In the genomic region with DNA sequence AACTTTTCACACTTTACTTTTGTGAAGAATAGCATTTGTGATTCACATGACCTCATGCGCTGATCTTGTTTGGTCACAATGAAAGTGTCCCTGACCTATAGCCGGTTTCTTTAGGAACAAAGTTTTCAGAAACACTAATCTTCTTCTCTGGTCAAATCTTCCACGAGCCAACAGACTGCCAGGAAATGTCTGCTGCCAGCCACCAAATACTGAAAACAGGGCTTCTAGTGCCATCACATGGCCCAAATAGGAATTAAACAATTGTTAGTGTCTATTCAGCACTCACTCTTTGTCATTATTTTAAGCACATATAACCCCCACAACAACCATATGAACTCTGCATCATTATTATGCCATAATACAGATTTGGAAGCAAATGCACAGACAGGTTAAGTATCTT, we compare ENCODE assay signal across 9 cellular contexts.
DNase-seq lines count a peak whose midpoint lies in the region; ATAC-seq and TF ChIP-seq lines count a peak whose summit lies in the region.
"Had no signal": no experiment of that assay in that cellular context is flagged by ENCODE, and none has a peak within 500 bp of the region (broad histone marks: within the 10 kb centered on the region; RNA-seq: fewer than 3 reads in every experiment).

No MANE protein-coding gene starts in this region.

- no peak overlapping the region for H3K18ac ChIP-seq in H9 (ENCODE audit: insufficient read length, low read depth, low read length)

- no peak overlapping the region for H3K23ac ChIP-seq in H9 (ENCODE audit: insufficient read length, low read depth, low read length)

- peak; percentile 87 for TF ChIP-seq RAD21 in liver (IDR thresholded peaks at IDR 0.05)

- H3K27me3 ChIP-seq in H9 (ENCODE audit: insufficient read depth, low read length): no peaks in the 10 kb centered on the region
- peaks cover 0 to under 1% (median 0%) of the 10 kb centered on the region in 4 donors for H3K27me3 ChIP-seq in liver (ENCODE audit: control insufficient read depth in 4 of 4, insufficient read depth in 4 of 4, low read length in 3 of 4)

- H3K14ac ChIP-seq in H9 (ENCODE audit: insufficient read depth, low read length): no peak overlapping the region

- H3K27me3 Mint-ChIP-seq in H9 (ENCODE audit: low read depth): no peaks in the 10 kb centered on the region
- no peaks in the 10 kb centered on the region for H3K27me3 Mint-ChIP-seq in activated CD4-positive, alpha-beta T cell treated with anti-CD3 and anti-CD28 coated beads, Interleukin-2, amount 10 ng/mL, durations not matched to agents 7 days and 5 days
- peaks cover 4% of the 10 kb centered on the region for H3K27me3 Mint-ChIP-seq in activated naive CD8-positive, alpha-beta T cell treated with anti-CD3 and anti-CD28 coated beads, Interleukin-2, amount 50 U/mL, for 24 hours

- no peak overlapping the region for H2BK12ac ChIP-seq in H9 (ENCODE audit: insufficient read length, low read depth, low read length)

- H3K79me1 ChIP-seq in H9 (ENCODE audit: insufficient read depth, low read depth, low read length, poor library complexity, severe bottlenecking): no peaks in the 10 kb centered on the region

- H2AK5ac ChIP-seq in H9 (ENCODE audit: insufficient read length, low read length): no peak overlapping the region

- no peak for ATAC-seq in activated naive CD8-positive, alpha-beta T cell treated with anti-CD3 and anti-CD28 coated beads, Interleukin-2, amount 50 U/mL, for 24 hours

- in situ Hi-C loops in T47D (cut with HindIII; ENCODE audit: low pct_unique_long_range_greater_than_20kb, low sequenced_read_pairs): no loop called here

- peaks cover 0 to 4% of the 10 kb centered on the region in 2 experiments; a peak in 3 of 4 replicates for H3K4me1 Mint-ChIP-seq in H9
- no peaks in the 10 kb centered on the region for H3K4me1 Mint-ChIP-seq in activated CD4-positive, alpha-beta T cell treated with anti-CD3 and anti-CD28 coated beads, Interleukin-2, amount 10 ng/mL, durations not matched to agents 7 days and 5 days
- no peaks in the 10 kb centered on the region for H3K4me1 Mint-ChIP-seq in activated naive CD8-positive, alpha-beta T cell treated with anti-CD3 and anti-CD28 coated beads, Interleukin-2, amount 50 U/mL, for 24 hours

- no peaks in the 10 kb centered on the region for H3K79me2 ChIP-seq in H9 (ENCODE audit: insufficient read depth, low read length)

- H3K9me3 ChIP-seq in H9 (ENCODE audit: control insufficient read depth, low read depth, low read length) (no peaks in the 10 kb centered on the region), liver (ENCODE audit: control insufficient read depth in 4 of 4, low read length in 3 of 4) (no peaks in the 10 kb centered on the region)
- H3K9me3 ChIP-seq: thoracic aorta had no signal

- H3K23me2 ChIP-seq in H9 (ENCODE audit: insufficient read length, low read depth, low read length, poor library complexity, severe bottlenecking): no peaks in the 10 kb centered on the region

- H3K36me3 ChIP-seq in liver (ENCODE audit: control insufficient read depth in 4 of 4, insufficient read depth in 3 of 4, low read depth in 1 of 4, low read length in 3 of 4): no peaks in the 10 kb centered on the region
- H3K36me3 ChIP-seq: thoracic aorta had no signal

- no peak overlapping the region for H4K5ac ChIP-seq in H9 (ENCODE audit: insufficient read length, low read depth, low read length)

- H3K27ac ChIP-seq in H9 (ENCODE audit: insufficient read length, low read depth, low read length): no peak overlapping the region
- no peak overlapping the region for H3K27ac ChIP-seq in liver (ENCODE audit: low read depth in 1 of 2, low read length in 2 of 2)
- H3K27ac ChIP-seq: thoracic aorta had no signal

- H3K56ac ChIP-seq in H9 (ENCODE audit: insufficient read length, low read depth, low read length): no peak overlapping the region

- WGBS in H9 (ENCODE audit: extremely low coverage, insufficient read length, low lambda C conversion rate): no CpG with 5 or more reads among the region's 3 CpGs
- WGBS in liver: 16% methylated on average over 3 of the region's 3 CpGs

- H3K9me3 Mint-ChIP-seq in H9: no peaks in the 10 kb centered on the region; a peak in 1 of 5 replicates
- no peaks in the 10 kb centered on the region for H3K9me3 Mint-ChIP-seq in activated CD4-positive, alpha-beta T cell treated with anti-CD3 and anti-CD28 coated beads, Interleukin-2, amount 10 ng/mL, durations not matched to agents 7 days and 5 days
- no peaks in the 10 kb centered on the region for H3K9me3 Mint-ChIP-seq in activated naive CD8-positive, alpha-beta T cell treated with anti-CD3 and anti-CD28 coated beads, Interleukin-2, amount 50 U/mL, for 24 hours

- H2BK15ac ChIP-seq in H9 (ENCODE audit: low read depth, low read length): no peak overlapping the region

- 0 out of 7 replicates have a peak, but pooled peaks cover 0 to under 1% (median 0%) of the 10 kb centered on the region in 3 experiments for H3K36me3 Mint-ChIP-seq in H9 (ENCODE audit: insufficient read depth in 1 of 3, low read depth in 3 of 3)
- no peaks in the 10 kb centered on the region for H3K36me3 Mint-ChIP-seq in activated CD4-positive, alpha-beta T cell treated with anti-CD3 and anti-CD28 coated beads, Interleukin-2, amount 10 ng/mL, durations not matched to agents 7 days and 5 days (ENCODE audit: low read depth)
- H3K36me3 Mint-ChIP-seq in activated naive CD8-positive, alpha-beta T cell treated with anti-CD3 and anti-CD28 coated beads, Interleukin-2, amount 50 U/mL, for 24 hours (ENCODE audit: low read depth): no peaks in the 10 kb centered on the region

- H2AFZ ChIP-seq in H9 (ENCODE audit: low read length): no peak overlapping the region

- H3K4me2 ChIP-seq in H9 (ENCODE audit: insufficient read depth, insufficient read length, low read length): no peak overlapping the region

- H4K20me1 ChIP-seq in H9 (ENCODE audit: control insufficient read depth, insufficient read depth, insufficient read length): no peaks in the 10 kb centered on the region

- DNase-seq in COLO829 (ENCODE audit: low spot score) (peak; percentile 51), H9 (peak; percentile 38), NCI-H2196 treated with DMSO at 0.1 percent for 48 hours (lab: John Stamatoyannopoulos, UW; ENCODE audit: unreplicated experiment) (peak; percentile 7), T47D (ENCODE audit: low read depth in 1 of 2, low spot score in 1 of 2) (peak; percentile 23 to 61), GDM1 (lab: John Stamatoyannopoulos, UW) (no peak)
- no peak for DNase-seq in activated CD4-positive, alpha-beta T cell treated with anti-CD3 and anti-CD28 coated beads, Interleukin-2, amount 10 ng/mL, durations not matched to agents 7 days and 5 days
- DNase-seq in activated naive CD8-positive, alpha-beta T cell treated with anti-CD3 and anti-CD28 coated beads, Interleukin-2, amount 50 U/mL, for 24 hours: no peak

- no peak overlapping the region for H2BK20ac ChIP-seq in H9 (ENCODE audit: low read depth, low read length, poor library complexity, severe bottlenecking)

- no peak overlapping the region for H4K8ac ChIP-seq in H9 (replicated peaks; ENCODE audit: insufficient read length, low read depth, low read length)

- H3K9ac ChIP-seq in H9 (ENCODE audit: extremely low read depth, insufficient read length, low read length): no peak overlapping the region
- H3K9ac ChIP-seq in liver (ENCODE audit: low read depth in 1 of 2, low read length in 2 of 2): no peak overlapping the region

- H3K4me3 ChIP-seq in liver (ENCODE audit: low read depth in 1 of 3, low read length in 3 of 3): no peak overlapping the region
- H3K4me3 ChIP-seq: thoracic aorta had no signal

- CTCF ChIA-PET in activated CD4-positive, alpha-beta T cell treated with anti-CD3 and anti-CD28 coated beads, Interleukin-2, amount 10 ng/mL, durations not matched to agents 7 days and 5 days (lab: Charles Lee): no interaction called here

- no peak overlapping the region for H4K91ac ChIP-seq in H9 (ENCODE audit: insufficient read length, low read depth, low read length)

- no peak overlapping the region for H3K4ac ChIP-seq in H9 (ENCODE audit: low read depth, low read length)

- H2BK120ac ChIP-seq in H9 (ENCODE audit: low read depth, low read length, poor library complexity, severe bottlenecking): no peak overlapping the region

- POLR2A ChIA-PET in activated CD4-positive, alpha-beta T cell treated with anti-CD3 and anti-CD28 coated beads, Interleukin-2, amount 10 ng/mL, durations not matched to agents 7 days and 5 days (lab: Charles Lee): no interaction called here

- no peak overlapping the region for H3K27ac Mint-ChIP-seq in H9
- no peak overlapping the region for H3K27ac Mint-ChIP-seq in activated CD4-positive, alpha-beta T cell treated with anti-CD3 and anti-CD28 coated beads, Interleukin-2, amount 10 ng/mL, durations not matched to agents 7 days and 5 days
- no peak overlapping the region for H3K27ac Mint-ChIP-seq in activated naive CD8-positive, alpha-beta T cell treated with anti-CD3 and anti-CD28 coated beads, Interleukin-2, amount 50 U/mL, for 24 hours

- no peak overlapping the region for H2BK5ac ChIP-seq in H9 (ENCODE audit: insufficient read length, low read length)

- no peak overlapping the region for H3T11ph ChIP-seq in H9 (ENCODE audit: low read length)

- peak; percentile 79 for TF ChIP-seq CTCF in H9 (conservative IDR thresholded peaks at IDR 0.05)
- TF ChIP-seq CTCF in liver (IDR thresholded peaks at IDR 0.05; ENCODE audit: low read depth, low read length, missing input control): peak; percentile 57

- no peak overlapping the region for H3K4me3 Mint-ChIP-seq in H9
- no peak overlapping the region for H3K4me3 Mint-ChIP-seq in activated CD4-positive, alpha-beta T cell treated with anti-CD3 and anti-CD28 coated beads, Interleukin-2, amount 10 ng/mL, durations not matched to agents 7 days and 5 days
- H3K4me3 Mint-ChIP-seq in activated naive CD8-positive, alpha-beta T cell treated with anti-CD3 and anti-CD28 coated beads, Interleukin-2, amount 50 U/mL, for 24 hours: no peak overlapping the region

- H3K4me1 ChIP-seq in H9 (ENCODE audit: insufficient read depth, low read length): no peaks in the 10 kb centered on the region
- H3K4me1 ChIP-seq in liver (ENCODE audit: control insufficient read depth in 4 of 4, insufficient read depth in 4 of 4, low read length in 3 of 4): peaks cover 0 to 3% (median 0%) of the 10 kb centered on the region in 4 donors

TF ChIP-seq in liver, 16 proteins besides CTCF, POLR2A, EP300 and RAD21:
- TF ChIP-seq GABPA (IDR thresholded peaks at IDR 0.05 in 1 of 2, conservative IDR thresholded peaks at IDR 0.05 in 1 of 2) (no peak), YY1 (IDR thresholded peaks at IDR 0.05) (peak; percentile 13), FOXA2 (IDR thresholded peaks at IDR 0.05) (no peak)
TF ChIP-seq in liver: peak in this region for 1.

Comparison
In these comparisons a context has a peak if more than half of its experiments do, and no peak if none do; other contexts are left out.
1. DNase-seq: peak in COLO829 (single experiment), H9 (single experiment), NCI-H2196 treated with DMSO at 0.1 percent for 48 hours (single experiment) and T47D (2 of 2); none in activated CD4-positive, alpha-beta T cell treated with anti-CD3 and anti-CD28 coated beads, Interleukin-2, amount 10 ng/mL, durations not matched to agents 7 days and 5 days (single experiment), GDM1 (single experiment) and activated naive CD8-positive, alpha-beta T cell treated with anti-CD3 and anti-CD28 coated beads, Interleukin-2, amount 50 U/mL, for 24 hours (single experiment).